11 cellular contexts compared by ENCODE assay signal in genomic region chr6:109449789-109450673, GRCh38. TPM values are rescaled to one million over a fixed set of nuclear protein-coding genes. Genes with fewer than 3 reads are reported as not detected.
DNase-seq lines count a peak whose midpoint lies in the region; ATAC-seq and TF ChIP-seq lines count a peak whose summit lies in the region.
"Had no signal": no experiment of that assay in that cellular context is flagged by ENCODE, and none has a peak within 500 bp of the region (broad histone marks: within the 10 kb centered on the region; RNA-seq: fewer than 3 reads in every experiment).

No MANE protein-coding gene starts in this region.

- TF ChIP-seq CTCF in DOHH2 (IDR thresholded peaks at IDR 0.05; ENCODE audit: low read depth, low read length, poor library complexity, severe bottlenecking) (no peak), neural crest cell (conservative IDR thresholded peaks at IDR 0.05) (no peak)

- peaks cover 53% of the 10 kb centered on the region for H3K4me1 ChIP-seq in DOHH2 (ENCODE audit: control insufficient read depth, low read length)
- H3K4me1 ChIP-seq: right lobe of liver had no signal

- peak; percentile 75 for ATAC-seq in activated naive CD8-positive, alpha-beta T cell treated with anti-CD3 and anti-CD28 coated beads, Interleukin-2, amount 10 ng/mL, durations not matched to agents 7 days and 5 days (ENCODE audit: low read depth)
- ATAC-seq: GM23338, Right ventricle myocardium inferior had no signal

- H3K4me3 Mint-ChIP-seq in activated naive CD8-positive, alpha-beta T cell treated with anti-CD3 and anti-CD28 coated beads, Interleukin-2, amount 10 ng/mL, durations not matched to agents 7 days and 5 days: peak overlapping the region; percentile 69
- peak overlapping the region; percentile 15 for H3K4me3 Mint-ChIP-seq in neural crest cell
- H3K4me3 Mint-ChIP-seq: GM23338 had no signal

- H3K27ac ChIP-seq in DOHH2 (ENCODE audit: low read depth, low read length): no peak overlapping the region
- peak overlapping the region; percentile 38 for H3K27ac ChIP-seq in KOPT-K1 (ENCODE audit: low read depth, low read length, poor library complexity, severe bottlenecking)
- H3K27ac ChIP-seq: right lobe of liver, thoracic aorta had no signal

- no peaks in the 10 kb centered on the region for H3K9me3 ChIP-seq in DOHH2 (ENCODE audit: control insufficient read depth, insufficient read depth, low read length)
- H3K9me3 ChIP-seq in KOPT-K1 (ENCODE audit: insufficient read depth, low read length, poor library complexity, severe bottlenecking): no peaks in the 10 kb centered on the region
- H3K9me3 ChIP-seq: right lobe of liver, thoracic aorta had no signal

- POLR2A ChIA-PET in activated naive CD8-positive, alpha-beta T cell treated with anti-CD3 and anti-CD28 coated beads, Interleukin-2, amount 10 ng/mL, durations not matched to agents 7 days and 5 days (lab: Charles Lee): interaction anchor here (0.9 to 5.8 kb wide), 6 partner anchors 9 to 67 kb away, joined by 3 to 35 read pairs (median 6); partner anchors contain the start of genes CD164, PPIL6, SMPD2 and ZBTB24

- DNase-seq in activated naive CD8-positive, alpha-beta T cell treated with anti-CD3 and anti-CD28 coated beads, Interleukin-2, amount 10 ng/mL, durations not matched to agents 7 days and 5 days: peak; percentile 67
- DNase-seq in neural crest cell (ENCODE audit: low read depth, low spot score): no peak
- DNase-seq in NCI-H524 treated with DMSO at 0.1 percent for 48 hours (lab: John Stamatoyannopoulos, UW): no peak
- DNase-seq in stimulated activated CD4-positive, alpha-beta T cell treated with anti-CD3 and anti-CD28 coated beads, Interleukin-4, amount 100 ng/mL, for 1 hour: no peak
- DNase-seq in kidney tubule cell (ENCODE audit: low spot score): no peak
- DNase-seq: right lobe of liver had no signal

- peaks cover 37% of the 10 kb centered on the region for H3K4me1 Mint-ChIP-seq in activated naive CD8-positive, alpha-beta T cell treated with anti-CD3 and anti-CD28 coated beads, Interleukin-2, amount 10 ng/mL, durations not matched to agents 7 days and 5 days
- peaks cover 12% of the 10 kb centered on the region for H3K4me1 Mint-ChIP-seq in neural crest cell

- H3K27ac Mint-ChIP-seq in activated naive CD8-positive, alpha-beta T cell treated with anti-CD3 and anti-CD28 coated beads, Interleukin-2, amount 10 ng/mL, durations not matched to agents 7 days and 5 days: peak overlapping the region; percentile 79
- no peak overlapping the region for H3K27ac Mint-ChIP-seq in neural crest cell (ENCODE audit: unreplicated experiment)
- H3K27ac Mint-ChIP-seq: GM23338 had no signal

- peaks cover 26% of the 10 kb centered on the region for H3K36me3 Mint-ChIP-seq in activated naive CD8-positive, alpha-beta T cell treated with anti-CD3 and anti-CD28 coated beads, Interleukin-2, amount 10 ng/mL, durations not matched to agents 7 days and 5 days
- peaks cover 5% of the 10 kb centered on the region for H3K36me3 Mint-ChIP-seq in neural crest cell (ENCODE audit: low read depth)

- no peak overlapping the region for H3K4me3 ChIP-seq in DOHH2 (ENCODE audit: low read length)
- H3K4me3 ChIP-seq: GM23338, right lobe of liver, thoracic aorta had no signal

- no peaks in the 10 kb centered on the region for H4K20me1 ChIP-seq in DOHH2 (ENCODE audit: control insufficient read depth, insufficient read depth, low read depth, low read length)

- H3K36me3 ChIP-seq in DOHH2 (ENCODE audit: control insufficient read depth, low read length) (peaks cover 60% of the 10 kb centered on the region), KOPT-K1 (ENCODE audit: insufficient read depth, low read length) (peaks cover 35% of the 10 kb centered on the region)
- H3K36me3 ChIP-seq: right lobe of liver had no signal

- no peaks in the 10 kb centered on the region for H3K27me3 ChIP-seq in DOHH2 (ENCODE audit: control insufficient read depth, low read length)
- H3K27me3 ChIP-seq: right lobe of liver had no signal

- no peaks in the 10 kb centered on the region for H3K9me3 Mint-ChIP-seq in activated naive CD8-positive, alpha-beta T cell treated with anti-CD3 and anti-CD28 coated beads, Interleukin-2, amount 10 ng/mL, durations not matched to agents 7 days and 5 days
- H3K9me3 Mint-ChIP-seq in neural crest cell: no peaks in the 10 kb centered on the region
- H3K9me3 Mint-ChIP-seq: GM23338 had no signal

- peaks cover 14% of the 10 kb centered on the region for H3K79me2 ChIP-seq in DOHH2 (ENCODE audit: control insufficient read depth, low read length)

- H3K9me2 ChIP-seq in DOHH2 (replicated peaks; ENCODE audit: control insufficient read depth, low read length): no peaks in the 10 kb centered on the region

- peak overlapping the region; percentile 1; the same call in 1 of the 2 replicates for H3K4me2 ChIP-seq in DOHH2 (ENCODE audit: low read length)
- H3K4me2 ChIP-seq: GM23338 had no signal

- 0 out of 2 replicates have a peak, but pooled peaks cover 2% of the 10 kb centered on the region for H3F3A ChIP-seq in DOHH2 (ENCODE audit: control insufficient read depth, insufficient read depth)

- H3K27me3 Mint-ChIP-seq in activated naive CD8-positive, alpha-beta T cell treated with anti-CD3 and anti-CD28 coated beads, Interleukin-2, amount 10 ng/mL, durations not matched to agents 7 days and 5 days: no peaks in the 10 kb centered on the region
- H3K27me3 Mint-ChIP-seq in neural crest cell (ENCODE audit: low read depth): no peaks in the 10 kb centered on the region

RNA-seq across cellular contexts. Expression of gene MICAL1, which starts 5.5 kb away (rescaled TPM):
- 10 to 100 TPM; 80.4 to 81.5 TPM for total RNA-seq in activated naive CD8-positive, alpha-beta T cell treated with anti-CD3 and anti-CD28 coated beads, Interleukin-2, amount 10 ng/mL, durations not matched to agents 7 days and 5 days
- 55.5 and 58.7 TPM in 2 replicates for total RNA-seq in neural crest cell

RNA-seq across cellular contexts. Expression of gene SMPD2, which starts 9.5 kb away (rescaled TPM):
- 10 to 100 TPM; 15.6 to 16.6 TPM for total RNA-seq in activated naive CD8-positive, alpha-beta T cell treated with anti-CD3 and anti-CD28 coated beads, Interleukin-2, amount 10 ng/mL, durations not matched to agents 7 days and 5 days
- total RNA-seq in neural crest cell: 9.7 and 10.1 TPM in 2 replicates

RNA-seq across cellular contexts. Expression of gene PPIL6, which starts 9.6 kb away (rescaled TPM):
- under 1 TPM; 0.17 to 0.53 TPM for total RNA-seq in activated naive CD8-positive, alpha-beta T cell treated with anti-CD3 and anti-CD28 coated beads, Interleukin-2, amount 10 ng/mL, durations not matched to agents 7 days and 5 days
- 2.2 and 3.3 TPM in 2 replicates for total RNA-seq in neural crest cell

RNA-seq across cellular contexts. Expression of gene ZBTB24, which starts 33.0 kb away (rescaled TPM):
- total RNA-seq in activated naive CD8-positive, alpha-beta T cell treated with anti-CD3 and anti-CD28 coated beads, Interleukin-2, amount 10 ng/mL, durations not matched to agents 7 days and 5 days: 10 to 100 TPM; 19.7 to 20.0 TPM
- total RNA-seq in neural crest cell: 10.5 and 10.8 TPM in 2 replicates
